Comparison of ENCODE assay signal across 8 cellular contexts in the genomic region with DNA sequence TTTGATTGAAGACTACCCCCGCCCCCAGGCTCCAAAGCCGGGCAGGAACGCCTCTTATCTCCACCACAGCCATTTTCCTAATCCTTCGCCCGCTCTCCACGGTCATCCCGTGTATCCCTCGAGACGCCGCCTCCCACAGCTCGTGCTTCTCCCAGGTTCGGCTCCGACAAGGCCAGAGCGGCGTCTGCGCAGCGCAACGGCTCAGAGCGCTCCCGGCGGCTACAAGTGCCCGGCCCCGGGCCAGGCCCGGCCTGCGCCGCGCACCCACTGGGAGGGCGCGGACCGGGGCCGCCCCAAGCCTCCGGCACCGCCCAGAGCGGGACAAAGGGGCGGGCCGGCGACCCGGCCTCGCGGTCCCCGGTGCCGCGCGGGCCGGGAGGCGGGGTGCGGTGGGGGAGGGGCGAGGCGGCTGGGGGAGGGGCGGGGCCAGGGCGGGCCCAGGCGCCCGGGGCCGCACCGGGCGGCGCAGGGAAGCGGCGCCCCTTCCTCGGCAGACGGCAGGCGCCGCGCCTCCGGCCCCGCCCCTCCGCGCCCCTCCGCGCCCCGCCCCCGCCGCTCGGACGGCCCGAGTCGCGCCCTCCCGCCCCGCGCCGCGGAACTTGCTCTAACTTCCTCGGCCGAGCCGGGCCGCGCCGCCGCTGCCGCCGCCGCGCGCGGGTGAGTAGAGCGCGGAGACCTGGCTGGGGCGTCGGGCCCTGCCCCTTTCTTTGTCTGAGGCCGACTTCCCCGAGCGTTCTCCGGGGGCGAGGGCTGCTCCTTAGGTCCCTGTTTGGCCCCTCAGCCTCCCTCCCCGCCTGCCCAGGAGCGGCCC. TPM values are rescaled to one million over a fixed set of nuclear protein-coding genes. Genes with fewer than 3 reads are reported as not detected.
A peak's percentile ranks its signal among the peaks of the same experiment; 100 is the strongest.
DNase-seq lines count a peak whose midpoint lies in the region; ATAC-seq and TF ChIP-seq lines count a peak whose summit lies in the region.

A gene with protein sequence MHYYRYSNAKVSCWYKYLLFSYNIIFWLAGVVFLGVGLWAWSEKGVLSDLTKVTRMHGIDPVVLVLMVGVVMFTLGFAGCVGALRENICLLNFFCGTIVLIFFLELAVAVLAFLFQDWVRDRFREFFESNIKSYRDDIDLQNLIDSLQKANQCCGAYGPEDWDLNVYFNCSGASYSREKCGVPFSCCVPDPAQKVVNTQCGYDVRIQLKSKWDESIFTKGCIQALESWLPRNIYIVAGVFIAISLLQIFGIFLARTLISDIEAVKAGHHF (plus strand): TSS at position 596 of the 811 bp plus-strand sequence. CDS start 34,924 bp downstream, outside the sequence.

- in situ Hi-C loops in astrocyte of the cerebellum (cut with HindIII; ENCODE audit: low sequenced_read_pairs) = no loop called here

- under 1% methylated on average over 100 of the region's 107 CpGs for WGBS in right cardiac atrium

- no peaks in the 10 kb centered on the region for H3K27me3 Mint-ChIP-seq in T-helper 2 cell treated with Interferon-gamma antibody and Interleukin-4, amounts not matched to agents 5 μg/mL and 100 μg/mL, for 36 hours (ENCODE audit: low read depth)

- intact Hi-C loops in right cardiac atrium (cut with DNase I) = loop anchor here in 2 of 4 donors (2.0 to 5.0 kb wide), 2 partner anchors 51 to 53 kb away; no protein-coding TSS in a partner anchor

- H3K27ac Mint-ChIP-seq in T-helper 2 cell treated with Interferon-gamma antibody and Interleukin-4, amounts not matched to agents 5 μg/mL and 100 μg/mL, for 36 hours = peak within 1 kb of the TSS; percentile 88

- H3K4me1 Mint-ChIP-seq in T-helper 2 cell treated with Interferon-gamma antibody and Interleukin-4, amounts not matched to agents 5 μg/mL and 100 μg/mL, for 36 hours (ENCODE audit: low read depth) = peaks cover 34% of the 10 kb centered on the region

- no peaks in the 10 kb centered on the region for H3K9me3 Mint-ChIP-seq in T-helper 2 cell treated with Interferon-gamma antibody and Interleukin-4, amounts not matched to agents 5 μg/mL and 100 μg/mL, for 36 hours

- no peak for TF ChIP-seq CTCF in astrocyte of the cerebellum (IDR thresholded peaks at IDR 0.05; ENCODE audit: low read depth, low read length, missing control alignments)

- peak; percentile 69 for DNase-seq in GDM1 (lab: John Stamatoyannopoulos, UW)
- DNase-seq in LHCN-M2 (ENCODE audit: low read depth) = peak; percentile 64
- peak; percentile 80 for DNase-seq in T-helper 2 cell treated with Interferon-gamma antibody and Interleukin-4, amounts not matched to agents 5 μg/mL and 100 μg/mL, for 36 hours (ENCODE audit: low spot score)
- no peak for DNase-seq in astrocyte of the cerebellum (ENCODE audit: low read depth)
- DNase-seq in right cardiac atrium = peak; percentile 91 to 95 (median 94)
- DNase-seq in putamen (ENCODE audit: low spot score) = peak; percentile 84
- no peak for DNase-seq in middle frontal gyrus (ENCODE audit: extremely low spot score, low spot score)

- peak within 1 kb of the TSS; percentile 81 for H3K4me3 ChIP-seq in astrocyte of the cerebellum (ENCODE audit: low read depth, low read length)
- peak within 1 kb of the TSS; percentile 57 for H3K4me3 ChIP-seq in right cardiac atrium (ENCODE audit: low read length)

- H3K27ac ChIP-seq in right cardiac atrium (ENCODE audit: low read length) = peak within 1 kb of the TSS; percentile 96

- H3K4me3 Mint-ChIP-seq in T-helper 2 cell treated with Interferon-gamma antibody and Interleukin-4, amounts not matched to agents 5 μg/mL and 100 μg/mL, for 36 hours = peak within 1 kb of the TSS; percentile 95

- peaks cover 24% of the 10 kb centered on the region for H3K36me3 Mint-ChIP-seq in T-helper 2 cell treated with Interferon-gamma antibody and Interleukin-4, amounts not matched to agents 5 μg/mL and 100 μg/mL, for 36 hours (ENCODE audit: low read depth)

- peak; percentile 61 for ATAC-seq in GM21825 (IDR thresholded peaks at IDR 0.05; ENCODE audit: unreplicated experiment)
- peak; percentile 94 for ATAC-seq in right cardiac atrium

- H3K9me3 ChIP-seq in right cardiac atrium (ENCODE audit: control insufficient read depth, low read length) = no peaks in the 10 kb centered on the region

- peaks cover 11% of the 10 kb centered on the region for H3K4me1 ChIP-seq in right cardiac atrium (ENCODE audit: control insufficient read depth, insufficient read depth, low read length)

- no peaks in the 10 kb centered on the region for H3K27me3 ChIP-seq in right cardiac atrium (ENCODE audit: control insufficient read depth, insufficient read depth)

RNA-seq across cellular contexts. Expression of the gene that starts here (rescaled TPM):
- total RNA-seq in LHCN-M2 (2014; rRNA removed) (17.4 and 18.6 TPM in 2 replicates), right cardiac atrium (10 to 100 TPM; 24.4 to 44.1 (median 34.1) TPM)
- polyA plus RNA-seq in LHCN-M2 (2012) = 16.0 TPM
- 27.6 TPM for polyA plus RNA-seq in right cardiac atrium

Comparison
In these comparisons a context has a peak if more than half of its experiments do, and no peak if none do; other contexts are left out.
1. DNase-seq: peak in GDM1 (single experiment), LHCN-M2 (single experiment), T-helper 2 cell treated with Interferon-gamma antibody and Interleukin-4, amounts not matched to agents 5 μg/mL and 100 μg/mL, for 36 hours (single experiment), right cardiac atrium (3 of 3) and putamen (single experiment); none in astrocyte of the cerebellum (single experiment) and middle frontal gyrus (single experiment).